19 cellular contexts compared by ENCODE assay signal in the genomic region with DNA sequence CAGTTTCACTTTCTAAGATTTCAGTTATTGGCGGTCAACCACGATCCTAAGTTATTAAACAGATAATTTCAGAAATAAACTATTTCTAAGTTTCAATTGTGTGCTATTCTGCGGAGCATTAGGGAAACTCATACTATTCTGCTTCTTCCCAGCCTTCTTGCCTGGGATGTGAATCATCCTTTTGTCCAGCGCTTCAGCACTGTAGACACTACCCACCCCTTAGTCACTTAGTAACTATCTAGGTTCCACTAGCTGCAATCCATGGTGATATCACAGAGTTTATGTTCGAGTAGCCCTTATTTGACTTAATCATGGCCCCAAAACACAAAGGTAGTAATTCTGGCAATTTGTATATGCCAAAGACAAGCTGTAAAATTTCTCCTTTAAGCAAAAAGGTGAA.
DNase-seq lines count a peak whose midpoint lies in the region; FAIRE-seq and TF ChIP-seq lines count a peak whose summit lies in the region.
"Had no signal": no experiment of that assay in that cellular context is flagged by ENCODE, and none has a peak within 500 bp of the region (broad histone marks: within the 10 kb centered on the region; RNA-seq: fewer than 3 reads in every experiment).

No MANE protein-coding gene starts in this region.

- H3K27me3 ChIP-seq in skeletal muscle satellite cell (ENCODE audit: control insufficient read depth, insufficient read depth, low read length) (no peaks in the 10 kb centered on the region), tibial artery (no peaks in the 10 kb centered on the region)
- H3K27me3 ChIP-seq: BLaER1 treated with 17β-estradiol and CSF1 and Interleukin-3, amounts not matched to agents 10 nM and 100 nM had no signal

- H3K4me3 ChIP-seq in fibroblast of pulmonary artery (replicated peaks; ENCODE audit: low read depth, low read length) (no peak overlapping the region), skeletal muscle satellite cell (ENCODE audit: low read length) (no peak overlapping the region), tibial artery (no peak overlapping the region)
- H3K4me3 ChIP-seq: BLaER1 treated with 17β-estradiol and CSF1 and Interleukin-3, amounts not matched to agents 10 nM and 100 nM; thoracic aorta had no signal

- H3K36me3 ChIP-seq in skeletal muscle satellite cell (ENCODE audit: insufficient read depth, low read length) (no peaks in the 10 kb centered on the region), tibial artery (no peaks in the 10 kb centered on the region)
- H3K36me3 ChIP-seq: BLaER1 treated with 17β-estradiol and CSF1 and Interleukin-3, amounts not matched to agents 10 nM and 100 nM; thoracic aorta had no signal

- H3K4me1 ChIP-seq in skeletal muscle satellite cell (ENCODE audit: control insufficient read depth, insufficient read depth, low read length), result peaks cover 32% of the 10 kb centered on the region
- peaks cover 0 to 49% (median 7%) of the 10 kb centered on the region in 4 donors for H3K4me1 ChIP-seq in tibial artery
- H3K4me1 ChIP-seq: BLaER1 treated with 17β-estradiol and CSF1 and Interleukin-3, amounts not matched to agents 10 nM and 100 nM had no signal

- no peak overlapping the region for H3K27ac ChIP-seq in tibial artery
- H3K27ac ChIP-seq: BLaER1 treated with 17β-estradiol and CSF1 and Interleukin-3, amounts not matched to agents 10 nM and 100 nM; KMS-11; thoracic aorta had no signal

- no peak for FAIRE-seq in HTR-8/SVneo (lab: Jason Lieb, UNC)
- FAIRE-seq: GM19239 had no signal

- in situ Hi-C loops in SK-MEL-5 (cut with HindIII; ENCODE audit: low pct_unique_long_range_greater_than_20kb, low sequenced_read_pairs), result no loop called here

- H3K9me3 ChIP-seq in skeletal muscle satellite cell (replicated peaks; ENCODE audit: low read length) (no peaks in the 10 kb centered on the region), tibial artery (no peaks in the 10 kb centered on the region)
- H3K9me3 ChIP-seq: BLaER1 treated with 17β-estradiol and CSF1 and Interleukin-3, amounts not matched to agents 10 nM and 100 nM; thoracic aorta had no signal

- peak overlapping the region; percentile 20 for H3K4me2 ChIP-seq in skeletal muscle satellite cell (ENCODE audit: low read length)
- H3K4me2 ChIP-seq: BLaER1 treated with 17β-estradiol and CSF1 and Interleukin-3, amounts not matched to agents 10 nM and 100 nM; KMS-11 had no signal

- H3K9ac ChIP-seq in skeletal muscle satellite cell (ENCODE audit: low read depth, low read length), result no peak overlapping the region
- H3K9ac ChIP-seq: BLaER1 treated with 17β-estradiol and CSF1 and Interleukin-3, amounts not matched to agents 10 nM and 100 nM; KMS-11 had no signal

- intact Hi-C loops in tibial artery (cut with DNase I; ENCODE audit: low total_unique reads), result no loop called here

- TF ChIP-seq CTCF in fibroblast of pulmonary artery (IDR thresholded peaks at IDR 0.05; ENCODE audit: low read length, missing control alignments) (no peak), tibial artery (IDR thresholded peaks at IDR 0.05) (no peak)

- DNase-seq in GM03348 (ENCODE audit: low spot score) (peak; percentile 20), SK-MEL-5 (ENCODE audit: low read depth, low spot score) (peak; percentile 1), fibroblast of pulmonary artery (ENCODE audit: low read depth) (peak; percentile 53), HTR-8/SVneo (ENCODE audit: insufficient read length, low spot score) (no peak), tibial artery (no peak), nucleus accumbens (lab: John Stamatoyannopoulos, UW) (no peak)
- DNase-seq: activated CD4-positive, CD25-positive, alpha-beta regulatory T cell treated with anti-CD3 and anti-CD28 coated beads, Interleukin-2, amount 50 U/mL, for 72 hours; activated naive CD4-positive, alpha-beta T cell treated with Interleukin-2 at 50 U/mL for 16 hours; cortex of kidney; erythroblast; hypothalamus; left colon; NCI-H2171 treated with DMSO at 0.1 percent for 48 hours; Right ventricle myocardium superior had no signal

Comparison
In these comparisons a context has a peak if more than half of its experiments do, and no peak if none do; other contexts are left out.
1. DNase-seq: peak in GM03348 (single experiment), SK-MEL-5 (single experiment) and fibroblast of pulmonary artery (single experiment); none in HTR-8/SVneo (single experiment), tibial artery (0 of 2) and nucleus accumbens (0 of 56).